In the genomic region with DNA sequence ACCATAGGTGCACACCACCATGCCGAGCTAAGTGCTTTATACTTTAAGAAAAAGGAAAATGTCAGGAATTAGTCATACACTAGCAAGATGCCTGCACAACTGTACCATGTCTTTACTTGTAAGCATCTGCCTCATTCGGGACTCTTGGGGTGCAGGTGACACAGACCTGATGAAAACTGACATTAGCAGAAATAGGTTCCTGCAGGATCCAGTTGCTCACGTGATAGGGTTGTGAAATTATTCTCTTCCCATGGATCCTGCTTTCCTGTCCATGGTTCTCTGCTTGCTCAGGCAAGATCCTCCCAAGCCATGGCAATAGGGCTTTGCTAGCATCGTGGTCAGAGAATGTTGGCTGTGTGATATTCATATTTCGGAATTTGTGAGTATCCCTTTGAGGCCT, we compare ENCODE assay signal across 38 cellular contexts. TPM values are rescaled to one million over a fixed set of nuclear protein-coding genes. Genes with fewer than 3 reads are reported as not detected.
"Had no signal": no experiment of that assay in that cellular context is flagged by ENCODE, and none has a peak within 500 bp of the region (broad histone marks: within the 10 kb centered on the region; RNA-seq: fewer than 3 reads in every experiment).

No MANE protein-coding gene starts in this region.

- H3K4me1 ChIP-seq: ascending aorta had no signal

- H3K9me3 Mint-ChIP-seq: activated CD4-positive, alpha-beta memory T cell treated with anti-CD3 and anti-CD28 coated beads, Interleukin-2, amount 10 ng/mL, durations not matched to agents 7 days and 5 days; activated naive CD8-positive, alpha-beta T cell treated with anti-CD3 and anti-CD28 coated beads, Interleukin-2, amount 50 U/mL, for 24 hours; central memory CD8-positive, alpha-beta T cell had no signal

- DNase-seq: activated CD4-positive, alpha-beta memory T cell treated with anti-CD3 and anti-CD28 coated beads, Interleukin-2, amount 10 ng/mL, durations not matched to agents 7 days and 5 days; activated CD4-positive, alpha-beta T cell treated with anti-CD3 and anti-CD28 coated beads for 1 hour; activated CD4-positive, alpha-beta T cell treated with anti-CD3 and anti-CD28 coated beads for 36 hours; activated CD4-positive, alpha-beta T cell treated with anti-CD3 and anti-CD28 coated beads for 48 hours; activated CD4-positive, alpha-beta T cell treated with anti-CD3 and anti-CD28 coated beads, Interleukin-2, amount 10 ng/mL, durations not matched to agents 7 days and 5 days; activated CD4-positive, alpha-beta T cell treated with anti-CD3 and anti-CD28 coated beads, Interleukin-2, amount 50 U/mL, for 48 hours; activated CD4-positive, CD25-positive, alpha-beta regulatory T cell; activated CD8-positive, alpha-beta memory T cell treated with anti-CD3 and anti-CD28 coated beads for 24 hours; activated CD8-positive, alpha-beta memory T cell treated with anti-CD3 and anti-CD28 coated beads, Interleukin-2, amount 10 ng/mL, durations not matched to agents 7 days and 5 days; activated CD8-positive, alpha-beta memory T cell treated with anti-CD3 and anti-CD28 coated beads, Interleukin-2, amount 50 U/mL, for 48 hours; activated CD8-positive, alpha-beta T cell treated with anti-CD3 and anti-CD28 coated beads, Interleukin-2, amount 10 ng/mL, durations not matched to agents 7 days and 5 days; activated effector memory CD4-positive, alpha-beta T cell treated with Interleukin-2 at 50 U/mL for 16 hours; activated gamma-delta T cell; activated naive CD4-positive, alpha-beta T cell treated with anti-CD3 and anti-CD28 coated beads, Interleukin-2, amount 10 ng/mL, durations not matched to agents 7 days and 5 days; activated naive CD4-positive, alpha-beta T cell treated with Interleukin-2 at 50 U/mL for 16 hours; activated naive CD8-positive, alpha-beta T cell treated with anti-CD3 and anti-CD28 coated beads, Interleukin-2, amount 10 ng/mL, durations not matched to agents 7 days and 5 days; activated naive CD8-positive, alpha-beta T cell treated with anti-CD3 and anti-CD28 coated beads, Interleukin-2, amount 50 U/mL, for 24 hours; activated T-cell treated with anti-CD3 and anti-CD28 coated beads, Interleukin-2, amount 50 U/mL, for 24 hours; activated T-cell treated with anti-CD3 and anti-CD28 coated beads, Interleukin-2, amount 50 U/mL, for 48 hours; amygdala; anterior cingulate cortex; caudate nucleus; SW 1271; T-helper 1 cell; T-helper 2 cell; T-helper 9 cell; WERI-Rb-1 had no signal

- H3K27me3 ChIP-seq: ascending aorta, cardiac muscle cell had no signal

- H3K4me1 Mint-ChIP-seq: activated CD4-positive, alpha-beta memory T cell treated with anti-CD3 and anti-CD28 coated beads, Interleukin-2, amount 10 ng/mL, durations not matched to agents 7 days and 5 days; activated CD4-positive, alpha-beta T cell treated with anti-CD3 and anti-CD28 coated beads for 36 hours; activated CD4-positive, alpha-beta T cell treated with anti-CD3 and anti-CD28 coated beads, Interleukin-2, amount 10 ng/mL, durations not matched to agents 7 days and 5 days; activated CD8-positive, alpha-beta memory T cell treated with anti-CD3 and anti-CD28 coated beads, Interleukin-2, amount 10 ng/mL, durations not matched to agents 7 days and 5 days; activated naive CD4-positive, alpha-beta T cell treated with anti-CD3 and anti-CD28 coated beads, Interleukin-2, amount 10 ng/mL, durations not matched to agents 7 days and 5 days; activated naive CD4-positive, alpha-beta T cell treated with anti-CD3 and anti-CD28 coated beads, Interleukin-2, amount 50 U/mL, for 24 hours; activated naive CD8-positive, alpha-beta T cell treated with anti-CD3 and anti-CD28 coated beads, Interleukin-2, amount 10 ng/mL, durations not matched to agents 7 days and 5 days; activated naive CD8-positive, alpha-beta T cell treated with anti-CD3 and anti-CD28 coated beads, Interleukin-2, amount 50 U/mL, for 24 hours; brain; central memory CD8-positive, alpha-beta T cell; WTC11 had no signal

- H3K27ac Mint-ChIP-seq: activated CD4-positive, alpha-beta memory T cell treated with anti-CD3 and anti-CD28 coated beads, Interleukin-2, amount 10 ng/mL, durations not matched to agents 7 days and 5 days; activated CD4-positive, alpha-beta T cell treated with anti-CD3 and anti-CD28 coated beads for 36 hours; activated CD4-positive, alpha-beta T cell treated with anti-CD3 and anti-CD28 coated beads, Interleukin-2, amount 10 ng/mL, durations not matched to agents 7 days and 5 days; activated CD8-positive, alpha-beta memory T cell treated with anti-CD3 and anti-CD28 coated beads, Interleukin-2, amount 10 ng/mL, durations not matched to agents 7 days and 5 days; activated CD8-positive, alpha-beta T cell treated with anti-CD3 and anti-CD28 coated beads, Interleukin-2, amount 10 ng/mL, durations not matched to agents 7 days and 5 days; activated naive CD4-positive, alpha-beta T cell treated with anti-CD3 and anti-CD28 coated beads, Interleukin-2, amount 10 ng/mL, durations not matched to agents 7 days and 5 days; activated naive CD4-positive, alpha-beta T cell treated with anti-CD3 and anti-CD28 coated beads, Interleukin-2, amount 50 U/mL, for 24 hours; activated naive CD8-positive, alpha-beta T cell; activated naive CD8-positive, alpha-beta T cell treated with anti-CD3 and anti-CD28 coated beads, Interleukin-2, amount 10 ng/mL, durations not matched to agents 7 days and 5 days; activated naive CD8-positive, alpha-beta T cell treated with anti-CD3 and anti-CD28 coated beads, Interleukin-2, amount 50 U/mL, for 24 hours; activated T-cell treated with anti-CD3 and anti-CD28 coated beads, Interleukin-2, amount 50 U/mL, for 24 hours; activated T-helper 2 cell treated with anti-CD3 and anti-CD28 coated beads, Interferon-gamma antibody, Interleukin-2, Interleukin-4, amounts not matched to agents 10 μg/mL and 5 μg/mL and 100 μg/mL, durations not matched to agents 14 hours and 24 hours and 36 hours; brain; T-helper 1 cell treated with Interleukin-12 subunit alpha and Interleukin-12 subunit beta and Interleukin-4 antibody, amounts not matched to agents 30 μg/mL and 1 μg/mL, for 36 hours; T-helper 2 cell treated with Interferon-gamma antibody and Interleukin-4, amounts not matched to agents 5 μg/mL and 100 μg/mL, for 36 hours; WTC11 had no signal

- H3K27ac ChIP-seq: ascending aorta, cardiac muscle cell, WERI-Rb-1 had no signal

- H3K36me3 Mint-ChIP-seq: activated CD8-positive, alpha-beta memory T cell treated with anti-CD3 and anti-CD28 coated beads, Interleukin-2, amount 10 ng/mL, durations not matched to agents 7 days and 5 days; activated naive CD4-positive, alpha-beta T cell treated with anti-CD3 and anti-CD28 coated beads, Interleukin-2, amount 10 ng/mL, durations not matched to agents 7 days and 5 days; activated naive CD8-positive, alpha-beta T cell treated with anti-CD3 and anti-CD28 coated beads, Interleukin-2, amount 10 ng/mL, durations not matched to agents 7 days and 5 days; brain had no signal

- H3K36me3 ChIP-seq: ascending aorta, cardiac muscle cell, WERI-Rb-1 had no signal

- H3K4me3 ChIP-seq: ascending aorta, cardiac muscle cell had no signal

- H3K27me3 Mint-ChIP-seq: activated CD4-positive, alpha-beta T cell treated with anti-CD3 and anti-CD28 coated beads, Interleukin-2, amount 10 ng/mL, durations not matched to agents 7 days and 5 days; activated naive CD4-positive, alpha-beta T cell treated with anti-CD3 and anti-CD28 coated beads, Interleukin-2, amount 10 ng/mL, durations not matched to agents 7 days and 5 days had no signal

- ATAC-seq: activated CD4-positive, alpha-beta T cell treated with anti-CD3 and anti-CD28 coated beads for 36 hours; activated CD4-positive, CD25-positive, alpha-beta regulatory T cell treated with anti-CD3 and anti-CD28 coated beads, Interleukin-2, amount 50 U/mL, for 24 hours; activated CD8-positive, alpha-beta memory T cell treated with anti-CD3 and anti-CD28 coated beads, Interleukin-2, amount 10 ng/mL, durations not matched to agents 7 days and 5 days; activated CD8-positive, alpha-beta T cell treated with anti-CD3 and anti-CD28 coated beads, Interleukin-2, amount 10 ng/mL, durations not matched to agents 7 days and 5 days; activated naive CD8-positive, alpha-beta T cell treated with anti-CD3 and anti-CD28 coated beads, Interleukin-2, amount 50 U/mL, for 24 hours; WTC11 had no signal

- H3K4me3 Mint-ChIP-seq: activated CD4-positive, alpha-beta memory T cell treated with anti-CD3 and anti-CD28 coated beads, Interleukin-2, amount 10 ng/mL, durations not matched to agents 7 days and 5 days; activated CD4-positive, alpha-beta T cell treated with anti-CD3 and anti-CD28 coated beads for 36 hours; activated CD4-positive, alpha-beta T cell treated with anti-CD3 and anti-CD28 coated beads, Interleukin-2, amount 10 ng/mL, durations not matched to agents 7 days and 5 days; activated CD8-positive, alpha-beta memory T cell treated with anti-CD3 and anti-CD28 coated beads, Interleukin-2, amount 10 ng/mL, durations not matched to agents 7 days and 5 days; activated CD8-positive, alpha-beta T cell treated with anti-CD3 and anti-CD28 coated beads, Interleukin-2, amount 10 ng/mL, durations not matched to agents 7 days and 5 days; activated naive CD4-positive, alpha-beta T cell treated with anti-CD3 and anti-CD28 coated beads, Interleukin-2, amount 10 ng/mL, durations not matched to agents 7 days and 5 days; activated naive CD4-positive, alpha-beta T cell treated with anti-CD3 and anti-CD28 coated beads, Interleukin-2, amount 50 U/mL, for 24 hours; activated naive CD8-positive, alpha-beta T cell; activated naive CD8-positive, alpha-beta T cell treated with anti-CD3 and anti-CD28 coated beads, Interleukin-2, amount 10 ng/mL, durations not matched to agents 7 days and 5 days; activated naive CD8-positive, alpha-beta T cell treated with anti-CD3 and anti-CD28 coated beads, Interleukin-2, amount 50 U/mL, for 24 hours; activated T-cell treated with anti-CD3 and anti-CD28 coated beads, Interleukin-2, amount 50 U/mL, for 24 hours; brain; central memory CD8-positive, alpha-beta T cell; T-helper 1 cell treated with Interleukin-12 subunit alpha and Interleukin-12 subunit beta and Interleukin-4 antibody, amounts not matched to agents 30 μg/mL and 1 μg/mL, for 36 hours; T-helper 2 cell treated with Interferon-gamma antibody and Interleukin-4, amounts not matched to agents 5 μg/mL and 100 μg/mL, for 36 hours; WTC11 had no signal

RNA-seq across cellular contexts. Expression of a gene that starts 10.2 kb away (rescaled TPM):
- total RNA-seq: activated CD4-positive, alpha-beta T cell treated with anti-CD3 and anti-CD28 coated beads for 36 hours; activated CD4-positive, alpha-beta T cell treated with anti-CD3 and anti-CD28 coated beads, Interleukin-2, amount 10 ng/mL, durations not matched to agents 7 days and 5 days; activated CD8-positive, alpha-beta memory T cell treated with anti-CD3 and anti-CD28 coated beads, Interleukin-2, amount 10 ng/mL, durations not matched to agents 7 days and 5 days; activated CD8-positive, alpha-beta T cell treated with anti-CD3 and anti-CD28 coated beads, Interleukin-2, amount 10 ng/mL, durations not matched to agents 7 days and 5 days; activated naive CD8-positive, alpha-beta T cell treated with anti-CD3 and anti-CD28 coated beads, Interleukin-2, amount 10 ng/mL, durations not matched to agents 7 days and 5 days; activated T-helper 2 cell treated with anti-CD3 and anti-CD28 coated beads, Interferon-gamma antibody, Interleukin-2, Interleukin-4, amounts not matched to agents 10 μg/mL and 5 μg/mL and 100 μg/mL, durations not matched to agents 14 hours and 24 hours and 36 hours; ascending aorta; cardiac muscle cell had no signal
